In the genomic region with DNA sequence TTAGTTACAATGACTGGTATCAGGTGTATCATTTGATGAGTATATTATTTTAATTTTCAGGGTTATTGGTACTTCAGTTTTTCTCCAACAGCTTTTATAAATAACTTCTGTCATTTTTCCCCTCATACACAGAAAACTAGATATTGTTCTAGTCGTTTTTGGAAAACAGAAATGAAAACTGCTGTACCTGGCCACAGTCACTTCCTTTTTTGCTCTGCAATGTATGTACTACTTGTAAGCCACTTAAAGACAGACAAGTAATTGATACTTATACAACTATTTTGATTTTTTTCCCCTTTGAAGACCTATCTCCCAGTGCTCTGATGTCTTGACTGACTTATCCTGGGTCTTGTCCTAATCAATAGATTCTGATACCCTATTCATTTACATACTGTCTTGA, we compare ENCODE assay signal across 26 cellular contexts.
"Had no signal": no experiment of that assay in that cellular context is flagged by ENCODE, and none has a peak within 500 bp of the region (broad histone marks: within the 10 kb centered on the region; RNA-seq: fewer than 3 reads in every experiment).

No MANE protein-coding gene starts in this region.

- H3K4me3 ChIP-seq: esophagus squamous epithelium, lower lobe of right lung, prostate gland, right atrium auricular region, smooth muscle cell, suprapubic skin, transverse colon, upper lobe of right lung, uterus had no signal

- DNase-seq: effector memory CD8-positive, alpha-beta T cell; erythroblast; esophagus squamous epithelium; hypothalamus; immature natural killer cell; islet precursor cell; kidney glomerular epithelial cell; left ventricle myocardium superior; lower lobe of right lung; naive thymus-derived CD8-positive, alpha-beta T cell; nephron progenitor cell; nucleus accumbens; stimulated activated CD4-positive, alpha-beta T cell treated with anti-CD3 and anti-CD28 coated beads, Interleukin-12 subunit alpha, Interleukin-12 subunit beta, amount 100 ng/mL, for 4 hours; stimulated activated CD4-positive, alpha-beta T cell treated with anti-CD3 and anti-CD28 coated beads, Interleukin-1b, Interleukin-23, amount 100 ng/mL, for 48 hours; stimulated activated CD4-positive, alpha-beta T cell treated with anti-CD3 and anti-CD28 coated beads, Interleukin-4, amount 100 ng/mL, for 1 hour; stimulated activated CD8-positive, alpha-beta memory T cell treated with anti-CD3 and anti-CD28 coated beads, Interleukin-4, amount 100 ng/mL, for 48 hours; stimulated activated naive CD4-positive, alpha-beta T cell; stimulated activated naive CD8-positive, alpha-beta T cell treated with anti-CD3 and anti-CD28 coated beads, Interleukin-15, amount 100 ng/mL, for 72 hours; transverse colon; upper lobe of right lung; uterus had no signal

- H3K4me1 Mint-ChIP-seq: nephron progenitor cell had no signal

- H3K27ac Mint-ChIP-seq: effector memory CD8-positive, alpha-beta T cell; nephron progenitor cell; stimulated activated naive CD8-positive, alpha-beta T cell treated with anti-CD3 and anti-CD28 coated beads, Interleukin-15, amount 100 ng/mL, for 72 hours had no signal

- H3K4me3 Mint-ChIP-seq: effector memory CD8-positive, alpha-beta T cell; immature natural killer cell; nephron progenitor cell had no signal

- H3K9me3 Mint-ChIP-seq: effector memory CD8-positive, alpha-beta T cell; immature natural killer cell; naive thymus-derived CD8-positive, alpha-beta T cell; nephron progenitor cell; stimulated activated naive CD8-positive, alpha-beta T cell treated with anti-CD3 and anti-CD28 coated beads, Interleukin-15, amount 100 ng/mL, for 72 hours had no signal

- ATAC-seq: effector memory CD8-positive, alpha-beta T cell; left ventricle myocardium superior; lower lobe of right lung; naive thymus-derived CD8-positive, alpha-beta T cell; sciatic nerve; stimulated activated naive CD8-positive, alpha-beta T cell treated with anti-CD3 and anti-CD28 coated beads, Interleukin-15, amount 100 ng/mL, for 72 hours; upper lobe of right lung had no signal

- H3K36me3 Mint-ChIP-seq: immature natural killer cell had no signal

- H3K27me3 Mint-ChIP-seq: effector memory CD8-positive, alpha-beta T cell; naive thymus-derived CD8-positive, alpha-beta T cell; stimulated activated naive CD8-positive, alpha-beta T cell treated with anti-CD3 and anti-CD28 coated beads, Interleukin-15, amount 100 ng/mL, for 72 hours had no signal
